12 cellular contexts compared by ENCODE assay signal in genomic region chr2:231525248-231526163, GRCh38. TPM values are rescaled to one million over a fixed set of nuclear protein-coding genes. Genes with fewer than 3 reads are reported as not detected.
"Had no signal": no experiment of that assay in that cellular context is flagged by ENCODE, and none has a peak within 500 bp of the region (broad histone marks: within the 10 kb centered on the region; RNA-seq: fewer than 3 reads in every experiment).

No MANE protein-coding gene starts in this region.

- ATAC-seq: sciatic nerve, SK-N-SH treated with all-trans-retinoic acid at 6 μM for 48 hours had no signal

- H3K4me3 ChIP-seq: coronary artery had no signal

- FAIRE-seq: astrocyte, frontal cortex had no signal

- H3K27ac ChIP-seq: coronary artery, neutrophil had no signal

- H3K9me3 Mint-ChIP-seq: stimulated activated naive CD8-positive, alpha-beta T cell treated with anti-CD3 and anti-CD28 coated beads, Interleukin-15, Interleukin-2, amounts not matched to agents 100 ng/mL and 50 ng/mL, for 24 hours had no signal

- H3K27ac Mint-ChIP-seq: stimulated activated naive CD8-positive, alpha-beta T cell treated with anti-CD3 and anti-CD28 coated beads, Interleukin-15, Interleukin-2, amounts not matched to agents 100 ng/mL and 50 ng/mL, for 24 hours had no signal

- H3K9me3 ChIP-seq: neutrophil had no signal

- H3K36me3 ChIP-seq: neutrophil had no signal

- DNase-seq: activated T-cell treated with anti-CD3 and anti-CD28 coated beads, Interleukin-2, amount 50 U/mL, for 48 hours; effector CD4-positive, alpha-beta T cell; left ventricle myocardium superior; stimulated activated CD4-positive, alpha-beta T cell treated with anti-CD3 and anti-CD28 coated beads, Interleukin-2, amount 100 ng/mL, for 24 hours had no signal

RNA-seq across cellular contexts. Expression of gene NMUR1, which starts 4.7 kb away (rescaled TPM):
- total RNA-seq: astrocyte, kidney epithelial cell, left ventricle myocardium superior had no signal
